In genomic region chr22:19951351-19951750, GRCh38 we compare ENCODE assay signal across 1 cellular context.
TF ChIP-seq lines count a peak whose summit lies in the region.

No MANE protein-coding gene starts in this region.

TF ChIP-seq in HepG2, 621 proteins besides CTCF, POLR2A, EP300 and RAD21 (continues in another document):
- TF ChIP-seq MEF2D (CRISPR knock-in tag; IDR thresholded peaks at IDR 0.05) = no peak
- no peak for TF ChIP-seq ZNF30 (CRISPR knock-in tag; IDR thresholded peaks at IDR 0.05)
- TF ChIP-seq TBX2 (CRISPR knock-in tag; IDR thresholded peaks at IDR 0.05; ENCODE audit: borderline replicate concordance) = no peak
- TF ChIP-seq ZNF143 (CRISPR knock-in tag; IDR thresholded peaks at IDR 0.05) = no peak
- no peak for TF ChIP-seq CENPT (CRISPR knock-in tag; IDR thresholded peaks at IDR 0.05; ENCODE audit: low read depth)
- no peak for TF ChIP-seq HES4 (CRISPR knock-in tag; IDR thresholded peaks at IDR 0.05; ENCODE audit: borderline replicate concordance)
- no peak for TF ChIP-seq BCLAF1 (IDR thresholded peaks at IDR 0.05)
- no peak for TF ChIP-seq ZBTB44 (CRISPR knock-in tag; IDR thresholded peaks at IDR 0.05)
- TF ChIP-seq FOSL2 (CRISPR knock-in tag; IDR thresholded peaks at IDR 0.05) = peak; percentile 20; the same call in 1 of the 2 replicates
- TF ChIP-seq NR0B2 (CRISPR knock-in tag; IDR thresholded peaks at IDR 0.05) = 0 out of 2 replicates have a peak, but pooled peaks have one; percentile 27
- no peak for TF ChIP-seq ZNF816 (CRISPR knock-in tag; IDR thresholded peaks at IDR 0.05; ENCODE audit: borderline replicate concordance)
- TF ChIP-seq ZNF883 (CRISPR knock-in tag; IDR thresholded peaks at IDR 0.05; ENCODE audit: not compliant biosample characterization) = no peak
- TF ChIP-seq ZNF549 (CRISPR knock-in tag; IDR thresholded peaks at IDR 0.05) = no peak
- TF ChIP-seq ZBTB25 (CRISPR knock-in tag; IDR thresholded peaks at IDR 0.05) = 0 out of 2 replicates have a peak, but pooled peaks have one; percentile 8
- no peak for TF ChIP-seq ZNF660 (CRISPR knock-in tag; IDR thresholded peaks at IDR 0.05; ENCODE audit: borderline replicate concordance, low read depth)
- TF ChIP-seq ZNF207 (IDR thresholded peaks at IDR 0.05; ENCODE audit: borderline replicate concordance) = no peak
- TF ChIP-seq ZBTB38 (CRISPR knock-in tag; IDR thresholded peaks at IDR 0.05) = peak; percentile 76
- no peak for TF ChIP-seq ARID5B (CRISPR knock-in tag; IDR thresholded peaks at IDR 0.05)
- TF ChIP-seq HHEX (CRISPR knock-in tag; IDR thresholded peaks at IDR 0.05) = no peak
- TF ChIP-seq IKZF5 (CRISPR knock-in tag; IDR thresholded peaks at IDR 0.05) = peak; percentile 49; the same call in 1 of the 2 replicates
- no peak for TF ChIP-seq ZNF382 (CRISPR knock-in tag; IDR thresholded peaks at IDR 0.05; ENCODE audit: borderline replicate concordance)
- no peak for TF ChIP-seq MAFF (IDR thresholded peaks at IDR 0.05; ENCODE audit: low read depth, low read length)
- no peak for TF ChIP-seq PBX3 (CRISPR knock-in tag; IDR thresholded peaks at IDR 0.05; ENCODE audit: borderline replicate concordance)
- TF ChIP-seq ZNF256 (CRISPR knock-in tag; conservative IDR thresholded peaks at IDR 0.05) = no peak
- no peak for TF ChIP-seq MLLT10 (CRISPR knock-in tag; IDR thresholded peaks at IDR 0.05)
- TF ChIP-seq FOXA3 (CRISPR knock-in tag; IDR thresholded peaks at IDR 0.05) = peak; percentile 59; the same call in 1 of the 2 replicates
- no peak for TF ChIP-seq ELF4 (CRISPR knock-in tag; IDR thresholded peaks at IDR 0.05; ENCODE audit: borderline replicate concordance)
- TF ChIP-seq TCF7L2 (IDR thresholded peaks at IDR 0.05; ENCODE audit: low read depth, low read length) = no peak
- no peak for TF ChIP-seq SNRNP70 (IDR thresholded peaks at IDR 0.05; ENCODE audit: low read depth, low read length)
- no peak for TF ChIP-seq ATF7-NPFF (CRISPR knock-in tag; IDR thresholded peaks at IDR 0.05; ENCODE audit: low read depth)
- TF ChIP-seq ZNF24 (IDR thresholded peaks at IDR 0.05) = no peak
- no peak for TF ChIP-seq ZNF589 (CRISPR knock-in tag; conservative IDR thresholded peaks at IDR 0.05)
- TF ChIP-seq ZBTB39 (CRISPR knock-in tag; IDR thresholded peaks at IDR 0.05) = no peak
- no peak for TF ChIP-seq RFXANK (CRISPR knock-in tag; IDR thresholded peaks at IDR 0.05)
- TF ChIP-seq CCAR2 (optimal IDR thresholded peaks at IDR 0.05; ENCODE audit: low read depth, low read length) = no peak
- TF ChIP-seq SPEN (CRISPR knock-in tag; IDR thresholded peaks at IDR 0.05; ENCODE audit: low read depth) = no peak
- no peak for TF ChIP-seq USF2 (IDR thresholded peaks at IDR 0.05; ENCODE audit: low read depth, low read length)
- TF ChIP-seq USF2 (CRISPR knock-in tag; IDR thresholded peaks at IDR 0.05; ENCODE audit: borderline replicate concordance) = no peak
- TF ChIP-seq E2F5 (CRISPR knock-in tag; conservative IDR thresholded peaks at IDR 0.05) = no peak
- no peak for TF ChIP-seq ZNF564 (CRISPR knock-in tag; IDR thresholded peaks at IDR 0.05)
- TF ChIP-seq MLX (CRISPR knock-in tag; IDR thresholded peaks at IDR 0.05) = peak; percentile 86
- TF ChIP-seq SRSF9 (IDR thresholded peaks at IDR 0.05; ENCODE audit: borderline replicate concordance, insufficient read depth, low read depth, low read length, poor library complexity, severe bottlenecking) = no peak
- no peak for TF ChIP-seq ZNF468 (CRISPR knock-in tag; IDR thresholded peaks at IDR 0.05)
